Comparison of ENCODE assay signal across 8 cellular contexts in genomic region chr1:40040511-40041465, GRCh38. TPM values are rescaled to one million over a fixed set of nuclear protein-coding genes. Genes with fewer than 3 reads are reported as not detected.
DNase-seq lines count a peak whose midpoint lies in the region; ATAC-seq lines count a peak whose summit lies in the region.

Gene CAP1, plus strand, starts transcription at chr1:40040729. Its CDS starts 18,618 bp downstream, at chr1:40059347.

- H3K9me3 Mint-ChIP-seq in natural killer cell treated with Interleukin-12 subunit alpha and Interleukin-12 subunit beta and Interleukin-15 and Interleukin-18, amount 100 ng/mL, for 72 hours: no peaks in the 10 kb centered on the region
- H3K9me3 Mint-ChIP-seq in stimulated activated naive CD8-positive, alpha-beta T cell treated with anti-CD3 and anti-CD28 coated beads, Interleukin-15, Interleukin-2, amounts not matched to agents 100 ng/mL and 50 ng/mL, for 24 hours: no peaks in the 10 kb centered on the region

- H3K27ac Mint-ChIP-seq in natural killer cell treated with Interleukin-12 subunit alpha and Interleukin-12 subunit beta and Interleukin-15 and Interleukin-18, amount 100 ng/mL, for 72 hours: peak within 1 kb of the TSS; percentile 94 to 99
- peak within 1 kb of the TSS; percentile 98 for H3K27ac Mint-ChIP-seq in stimulated activated naive CD8-positive, alpha-beta T cell treated with anti-CD3 and anti-CD28 coated beads, Interleukin-15, Interleukin-2, amounts not matched to agents 100 ng/mL and 50 ng/mL, for 24 hours

- peak; percentile 95 to 97 for ATAC-seq in natural killer cell treated with Interleukin-12 subunit alpha and Interleukin-12 subunit beta and Interleukin-15 and Interleukin-18, amount 100 ng/mL, for 72 hours

- H3K27me3 Mint-ChIP-seq in natural killer cell treated with Interleukin-12 subunit alpha and Interleukin-12 subunit beta and Interleukin-15 and Interleukin-18, amount 100 ng/mL, for 72 hours: no peaks in the 10 kb centered on the region
- no peaks in the 10 kb centered on the region for H3K27me3 Mint-ChIP-seq in stimulated activated naive CD8-positive, alpha-beta T cell treated with anti-CD3 and anti-CD28 coated beads, Interleukin-15, Interleukin-2, amounts not matched to agents 100 ng/mL and 50 ng/mL, for 24 hours

- peaks cover 57% of the 10 kb centered on the region in 2 donors for H3K4me1 Mint-ChIP-seq in natural killer cell treated with Interleukin-12 subunit alpha and Interleukin-12 subunit beta and Interleukin-15 and Interleukin-18, amount 100 ng/mL, for 72 hours (ENCODE audit: low read depth in 2 of 2)
- H3K4me1 Mint-ChIP-seq in stimulated activated naive CD8-positive, alpha-beta T cell treated with anti-CD3 and anti-CD28 coated beads, Interleukin-15, Interleukin-2, amounts not matched to agents 100 ng/mL and 50 ng/mL, for 24 hours (ENCODE audit: low read depth): peaks cover 72% of the 10 kb centered on the region

- peak within 1 kb of the TSS; percentile 92 for H3K4me3 Mint-ChIP-seq in natural killer cell treated with Interleukin-12 subunit alpha and Interleukin-12 subunit beta and Interleukin-15 and Interleukin-18, amount 100 ng/mL, for 72 hours
- peak within 1 kb of the TSS; percentile 96 for H3K4me3 Mint-ChIP-seq in stimulated activated naive CD8-positive, alpha-beta T cell treated with anti-CD3 and anti-CD28 coated beads, Interleukin-15, Interleukin-2, amounts not matched to agents 100 ng/mL and 50 ng/mL, for 24 hours

- peaks cover 22% of the 10 kb centered on the region for H3K36me3 Mint-ChIP-seq in natural killer cell treated with Interleukin-12 subunit alpha and Interleukin-12 subunit beta and Interleukin-15 and Interleukin-18, amount 100 ng/mL, for 72 hours
- peaks cover 45% of the 10 kb centered on the region for H3K36me3 Mint-ChIP-seq in stimulated activated naive CD8-positive, alpha-beta T cell treated with anti-CD3 and anti-CD28 coated beads, Interleukin-15, Interleukin-2, amounts not matched to agents 100 ng/mL and 50 ng/mL, for 24 hours (ENCODE audit: low read depth)

- DNase-seq in EH (ENCODE audit: low read depth) (peak; percentile 99), H4 (ENCODE audit: low spot score) (peak; percentile 98), LoVo (ENCODE audit: low spot score) (peak; percentile 97), SHP77 (lab: John Stamatoyannopoulos, UW) (peak; percentile 93 to 95), fibroblast of peridontal ligament (ENCODE audit: extremely low read depth) (peak; percentile 97)
- DNase-seq in activated effector memory CD4-positive, alpha-beta T cell treated with Interleukin-2 at 50 U/mL for 16 hours: peak; percentile 100
- DNase-seq in natural killer cell treated with Interleukin-12 subunit alpha and Interleukin-12 subunit beta and Interleukin-15 and Interleukin-18, amount 100 ng/mL, for 72 hours (ENCODE audit: low spot score): peak; percentile 100

RNA-seq across cellular contexts. Expression of gene CAP1, which starts in this region (rescaled TPM):
- total RNA-seq in H4 (2014; rRNA removed; shearing (Covaris generic)): 315 and 362 TPM in 2 replicates
- total RNA-seq in natural killer cell treated with Interleukin-12 subunit alpha and Interleukin-12 subunit beta and Interleukin-15 and Interleukin-18, amount 100 ng/mL, for 72 hours: 100 to 1,000 TPM; 423 to 738 TPM

Comparison
In these comparisons a context has a peak if more than half of its experiments do, and no peak if none do; other contexts are left out.
1. Peak in every context shown above with its lines: DNase-seq and ATAC-seq.